Comparison of ENCODE assay signal across 1 cellular context in the genomic region with DNA sequence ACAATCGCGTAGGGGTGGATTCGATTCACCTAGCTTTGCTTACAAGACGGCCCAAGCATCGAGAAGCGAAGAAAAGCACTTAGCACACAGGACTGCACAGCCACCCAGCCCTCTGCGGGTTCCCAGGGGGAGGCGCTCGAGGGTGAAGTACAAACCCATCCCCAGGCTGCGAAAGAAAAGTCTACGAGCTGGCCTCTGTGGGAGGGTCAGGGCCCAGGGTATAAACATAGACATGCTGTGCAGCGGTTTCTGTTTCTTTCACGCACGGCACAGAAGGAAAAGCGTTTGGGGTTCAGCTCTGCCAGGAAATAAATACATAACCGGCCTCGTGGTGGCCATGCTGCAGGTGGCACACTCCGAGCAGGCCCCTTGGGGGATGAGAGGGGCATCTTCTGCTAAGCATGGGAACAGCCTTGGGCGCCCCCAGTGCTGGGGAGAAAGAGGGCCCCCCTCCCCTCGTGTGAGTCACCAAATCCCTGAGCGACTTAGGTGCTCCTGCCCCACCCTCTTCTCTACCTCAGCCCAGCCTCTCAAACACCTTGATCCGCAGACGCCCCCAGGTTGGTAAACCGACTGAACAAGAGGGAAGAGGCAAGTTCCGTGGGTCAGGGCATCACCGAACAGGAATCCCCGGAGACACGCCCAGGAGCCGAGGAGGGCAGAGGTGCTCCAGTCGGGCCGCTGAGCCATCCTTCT.
TF ChIP-seq lines count a peak whose summit lies in the region.

No MANE protein-coding gene starts in this region.

TF ChIP-seq in SK-N-SH treated with all-trans-retinoic acid at 6 μM for 48 hours, 23 proteins besides CTCF, POLR2A, EP300 and RAD21 (continued from another document):
- TF ChIP-seq ZFP3 (CRISPR knock-in tag; IDR thresholded peaks at IDR 0.05) (no peak), RARB (CRISPR knock-in tag; IDR thresholded peaks at IDR 0.05) (no peak), PPARA (CRISPR knock-in tag; IDR thresholded peaks at IDR 0.05; ENCODE audit: borderline replicate concordance) (no peak)
TF ChIP-seq in SK-N-SH treated with all-trans-retinoic acid at 6 μM for 48 hours: peak in this region for 0.
